In the genomic region with DNA sequence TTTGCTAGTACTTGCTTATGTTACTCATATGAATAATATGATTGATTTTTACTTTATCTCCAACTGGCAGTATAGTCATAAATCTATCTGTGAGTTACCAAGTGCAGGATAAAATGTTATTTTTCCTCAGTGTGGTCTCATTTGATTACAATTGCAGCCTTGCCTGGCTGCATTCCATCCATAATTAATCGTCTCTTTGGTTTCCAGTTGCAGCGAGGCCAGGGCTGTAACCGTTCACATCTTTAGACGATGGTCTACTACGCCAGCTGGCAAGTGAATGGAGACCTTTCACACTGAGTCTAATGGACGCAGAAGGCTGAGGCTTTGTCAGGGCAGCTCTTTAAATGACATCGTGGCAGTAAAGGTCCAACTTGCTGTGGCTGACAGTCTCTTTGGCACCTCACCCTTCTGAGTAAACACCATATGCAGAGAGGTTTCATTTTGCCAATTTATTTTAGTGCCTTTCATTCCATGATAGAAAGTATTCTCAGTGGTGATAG, we compare ENCODE assay signal across 9 cellular contexts.
DNase-seq lines count a peak whose midpoint lies in the region; ATAC-seq and TF ChIP-seq lines count a peak whose summit lies in the region.
"Had no signal": no experiment of that assay in that cellular context is flagged by ENCODE, and none has a peak within 500 bp of the region (broad histone marks: within the 10 kb centered on the region; RNA-seq: fewer than 3 reads in every experiment).

No MANE protein-coding gene starts in this region.

- POLR2A ChIA-PET in HEK293T (lab: Yijun Ruan, JAX): no interaction called here

- peaks cover 3% of the 10 kb centered on the region for H3K27me3 Mint-ChIP-seq in nephron progenitor cell (ENCODE audit: low read depth, poor library complexity)
- peaks cover 12% of the 10 kb centered on the region for H3K27me3 Mint-ChIP-seq in activated naive CD8-positive, alpha-beta T cell treated with anti-CD3 and anti-CD28 coated beads, Interleukin-2, amount 50 U/mL, for 24 hours

- no peak overlapping the region for H3K27ac Mint-ChIP-seq in nephron progenitor cell
- H3K27ac Mint-ChIP-seq in activated naive CD8-positive, alpha-beta T cell treated with anti-CD3 and anti-CD28 coated beads, Interleukin-2, amount 50 U/mL, for 24 hours: no peak overlapping the region

- peaks cover 8% of the 10 kb centered on the region for H3K36me3 Mint-ChIP-seq in nephron progenitor cell (ENCODE audit: low read depth)
- no peaks in the 10 kb centered on the region for H3K36me3 Mint-ChIP-seq in activated naive CD8-positive, alpha-beta T cell treated with anti-CD3 and anti-CD28 coated beads, Interleukin-2, amount 50 U/mL, for 24 hours (ENCODE audit: low read depth)

- CTCF ChIA-PET in HEK293T (lab: Yijun Ruan, JAX): no interaction called here

- H3K4me3 Mint-ChIP-seq in nephron progenitor cell: no peak overlapping the region
- no peak overlapping the region for H3K4me3 Mint-ChIP-seq in activated naive CD8-positive, alpha-beta T cell treated with anti-CD3 and anti-CD28 coated beads, Interleukin-2, amount 50 U/mL, for 24 hours

- peaks cover 7% of the 10 kb centered on the region for H3K9me3 Mint-ChIP-seq in nephron progenitor cell
- H3K9me3 Mint-ChIP-seq in activated naive CD8-positive, alpha-beta T cell treated with anti-CD3 and anti-CD28 coated beads, Interleukin-2, amount 50 U/mL, for 24 hours: no peaks in the 10 kb centered on the region

- ATAC-seq in HG03571 (IDR thresholded peaks at IDR 0.05; ENCODE audit: unreplicated experiment): no peak
- no peak for ATAC-seq in activated naive CD8-positive, alpha-beta T cell treated with anti-CD3 and anti-CD28 coated beads, Interleukin-2, amount 50 U/mL, for 24 hours
- ATAC-seq in activated CD4-positive, CD25-positive, alpha-beta regulatory T cell treated with anti-CD3 and anti-CD28 coated beads, Interleukin-2, amount 50 U/mL, for 24 hours: no peak
- ATAC-seq: GM12878 had no signal

- H3K4me1 Mint-ChIP-seq in nephron progenitor cell: peaks cover 5% of the 10 kb centered on the region
- H3K4me1 Mint-ChIP-seq in activated naive CD8-positive, alpha-beta T cell treated with anti-CD3 and anti-CD28 coated beads, Interleukin-2, amount 50 U/mL, for 24 hours: no peaks in the 10 kb centered on the region

- H3K4me3 ChIP-seq in retinal pigment epithelial cell (ENCODE audit: low read length): no peak overlapping the region
- H3K4me3 ChIP-seq: GM12878 had no signal

- DNase-seq in HEK293T (ENCODE audit: extremely low spot score) (peak; percentile 15), NCI-H774 (lab: John Stamatoyannopoulos, UW) (peak; percentile 49), globus pallidus (ENCODE audit: low spot score) (peak; percentile 51), retinal pigment epithelial cell (ENCODE audit: low read depth) (peak; percentile 23), nephron progenitor cell (no peak)
- no peak for DNase-seq in activated naive CD8-positive, alpha-beta T cell treated with anti-CD3 and anti-CD28 coated beads, Interleukin-2, amount 50 U/mL, for 24 hours

- TF ChIP-seq CTCF in retinal pigment epithelial cell (conservative IDR thresholded peaks at IDR 0.05; ENCODE audit: low read depth, low read length) (no peak), nephron progenitor cell (IDR thresholded peaks at IDR 0.05) (no peak)

TF ChIP-seq in HEK293T, 16 proteins besides CTCF, POLR2A, EP300 and RAD21:
- TF ChIP-seq PKNOX1 (IDR thresholded peaks at IDR 0.05) (peak; percentile 34), ZNF384 (IDR thresholded peaks at IDR 0.05) (no peak)
TF ChIP-seq in HEK293T: peak in this region for 1.

Comparison
In these comparisons a context has a peak if more than half of its experiments do, and no peak if none do; other contexts are left out.
1. DNase-seq: peak in HEK293T (single experiment), NCI-H774 (single experiment), globus pallidus (single experiment) and retinal pigment epithelial cell (single experiment); none in nephron progenitor cell (single experiment) and activated naive CD8-positive, alpha-beta T cell treated with anti-CD3 and anti-CD28 coated beads, Interleukin-2, amount 50 U/mL, for 24 hours (single experiment).